Comparison of ENCODE assay signal across 11 cellular contexts in the genomic region with DNA sequence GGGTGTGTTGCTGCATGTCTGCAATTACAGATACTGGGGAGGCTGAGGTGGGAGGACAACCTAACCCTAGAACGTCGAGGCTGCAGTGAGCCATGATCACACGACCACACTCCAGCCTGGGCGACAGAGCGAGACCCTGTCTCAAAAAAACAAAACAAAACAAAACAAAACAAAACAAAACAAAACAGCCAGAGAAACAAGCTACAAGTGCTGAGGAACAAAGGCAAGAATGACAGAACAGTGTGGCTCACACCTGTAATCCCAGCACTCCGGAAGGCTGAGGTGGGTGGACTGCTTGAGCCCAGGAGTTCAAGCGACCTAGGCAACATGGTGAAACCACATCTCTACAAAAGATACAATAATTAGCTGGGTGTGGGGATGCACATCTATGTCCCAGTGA.
"Had no signal": no experiment of that assay in that cellular context is flagged by ENCODE, and none has a peak within 500 bp of the region (broad histone marks: within the 10 kb centered on the region; RNA-seq: fewer than 3 reads in every experiment).

No MANE protein-coding gene starts in this region.

- H3K9ac ChIP-seq: GM23248 had no signal

- H3K36me3 ChIP-seq: HAP-1 had no signal

- H3K27ac ChIP-seq: GM23248 had no signal

- DNase-seq: GM23248, GOT3, H7, H9, HCEC 1CT, HFFc6 had no signal

- FAIRE-seq: H1, H54 had no signal

- H2AFZ ChIP-seq: GM23248, GM23338 had no signal

- H3K4me1 ChIP-seq: HAP-1 had no signal

- H3K4me2 ChIP-seq: GM23338 had no signal

- H3K4me3 ChIP-seq: GM23248, GM23338, HAP-1 had no signal

- ATAC-seq: GM23338, HCT116 had no signal
